Comparison of ENCODE assay signal across 21 cellular contexts in the genomic region with DNA sequence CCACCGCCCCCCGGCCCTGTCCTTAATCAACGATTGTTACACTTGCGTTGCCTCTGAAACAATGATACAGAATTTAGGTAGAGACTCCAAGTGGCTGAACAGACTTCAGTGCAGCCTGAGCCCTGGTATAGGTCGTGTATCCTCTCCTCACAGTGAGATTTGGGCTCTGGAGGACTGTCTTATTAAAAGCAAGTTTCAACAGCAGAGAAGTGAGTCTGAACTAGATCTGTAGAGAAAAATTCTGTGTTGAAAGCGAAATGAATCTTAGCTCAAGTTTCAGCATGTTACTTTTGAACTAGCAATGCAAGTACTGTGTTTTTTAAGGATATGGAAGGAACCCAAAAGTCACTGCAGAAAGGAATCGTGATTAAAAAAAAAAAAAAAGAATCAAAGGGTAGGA.
"Had no signal": no experiment of that assay in that cellular context is flagged by ENCODE, and none has a peak within 500 bp of the region (broad histone marks: within the 10 kb centered on the region; RNA-seq: fewer than 3 reads in every experiment).

No MANE protein-coding gene starts in this region.

- ATAC-seq: gastrocnemius medialis, left cardiac atrium, lower lobe of right lung, pancreas, right cardiac atrium had no signal

- H3K27ac Mint-ChIP-seq: naive B cell, type B pancreatic cell had no signal

- H3K27me3 ChIP-seq: gastrocnemius medialis, pancreas, stomach, thyroid gland, uterus had no signal

- FAIRE-seq: kidney, pancreas, small intestine had no signal

- H3K27me3 Mint-ChIP-seq: type B pancreatic cell had no signal

- H3K9me3 Mint-ChIP-seq: central memory CD8-positive, alpha-beta T cell had no signal

- H3K4me1 Mint-ChIP-seq: central memory CD8-positive, alpha-beta T cell; naive B cell had no signal

- H3K4me3 Mint-ChIP-seq: central memory CD8-positive, alpha-beta T cell; naive B cell; type B pancreatic cell had no signal

- H3K36me3 Mint-ChIP-seq: naive B cell, type B pancreatic cell had no signal

- DNase-seq: cortex of kidney; dorsolateral prefrontal cortex; effector CD8-positive, alpha-beta T cell; gastrocnemius medialis; glutamatergic neuron; kidney; left cardiac atrium; left ventricle myocardium inferior; lower lobe of right lung; mesenchymal stem cell; naive B cell; pancreas; right cardiac atrium; small intestine; stimulated activated CD4-positive, alpha-beta T cell treated with anti-CD3 and anti-CD28 coated beads, Interleukin-12 subunit alpha, Interleukin-12 subunit beta, amount 100 ng/mL, for 4 hours; stimulated activated naive CD4-positive, alpha-beta T cell; stomach; thyroid gland; uterus had no signal

- H3K36me3 ChIP-seq: gastrocnemius medialis, left ventricle myocardium inferior, lower lobe of right lung, pancreas, stomach, thyroid gland, uterus had no signal

- H3K4me3 ChIP-seq: dorsolateral prefrontal cortex, gastrocnemius medialis, left ventricle myocardium inferior, lower lobe of right lung, pancreas, stomach, thyroid gland, uterus had no signal
